ENCODE assay signal across 11 cellular contexts in the genomic region with DNA sequence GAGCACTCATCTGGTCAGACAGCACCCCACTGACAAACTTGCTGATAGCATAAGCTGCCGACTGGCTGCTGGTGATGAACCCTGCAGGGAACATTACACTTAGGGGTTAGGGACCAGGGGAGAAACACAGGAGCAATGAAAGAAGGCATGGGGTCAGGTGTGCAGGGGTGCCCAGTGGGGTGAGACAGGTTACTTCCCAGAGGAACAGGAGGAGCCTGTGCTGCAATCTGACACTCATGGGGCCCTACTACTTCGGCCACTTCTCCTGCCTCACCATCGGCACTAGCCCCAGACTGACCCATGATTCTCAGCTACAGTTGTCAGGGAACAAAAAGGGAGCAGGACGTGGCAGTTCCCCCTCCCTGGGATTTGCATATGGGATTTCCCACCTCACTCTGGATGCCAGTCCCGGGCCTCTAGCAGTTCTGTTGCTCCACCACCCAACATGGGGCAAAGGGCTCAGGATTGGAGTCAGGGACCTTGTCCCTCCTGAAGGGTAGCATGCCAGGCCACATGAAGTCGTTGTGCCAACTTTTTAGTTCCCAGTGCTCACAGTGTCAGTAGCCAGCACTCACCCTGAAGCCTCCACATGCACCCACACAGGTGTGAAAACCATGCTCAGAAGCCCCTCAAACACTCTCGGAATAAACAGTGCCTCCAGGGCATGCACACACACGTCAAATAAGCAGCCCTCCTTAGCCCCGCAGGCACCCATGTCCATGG. TPM values are rescaled to one million over a fixed set of nuclear protein-coding genes. Genes with fewer than 3 reads are reported as not detected.
A peak's percentile ranks its signal among the peaks of the same experiment; 100 is the strongest.
DNase-seq lines count a peak whose midpoint lies in the region; ATAC-seq and TF ChIP-seq lines count a peak whose summit lies in the region.
"Had no signal": no experiment of that assay in that cellular context is flagged by ENCODE, and none has a peak within 500 bp of the region (broad histone marks: within the 10 kb centered on the region; RNA-seq: fewer than 3 reads in every experiment).

No MANE protein-coding gene starts in this region.

- H3K79me2 ChIP-seq in HCT116 (ENCODE audit: insufficient read depth, low read length) (peaks cover 26% of the 10 kb centered on the region), SU-DHL-6 (ENCODE audit: insufficient read depth, low read length) (peaks cover 6% of the 10 kb centered on the region), hepatocyte (peaks cover 48% of the 10 kb centered on the region)

- 56% methylated on average over 9 of the region's 9 CpGs for whole genome bisulfite sequencing in hepatocyte (ENCODE audit: low lambda C conversion rate, missing lambda C conversion rate)
- WGBS in prostate gland = 61% methylated on average over 9 of the region's 9 CpGs

- ATAC-seq in HCT116 = no peak
- ATAC-seq in GM19463 (IDR thresholded peaks at IDR 0.05; ENCODE audit: unreplicated experiment) = no peak
- ATAC-seq in esophagus mucosa = no peak
- ATAC-seq in GM21390 (IDR thresholded peaks at IDR 0.05; ENCODE audit: unreplicated experiment) = no peak
- ATAC-seq in GM19397 (IDR thresholded peaks at IDR 0.05; ENCODE audit: unreplicated experiment) = no peak

- RAD21 ChIA-PET in HCT116 (lab: Charles Lee; ENCODE audit: low non-redundant PET in 1 of 2, low total read pairs in 2 of 2, uncharacterized antibody in 2 of 2, unreplicated experiment in 2 of 2) = no interaction called here

- H3K4me3 ChIP-seq in HCT116 (replicated peaks in 1 of 2; ENCODE audit: low read depth in 1 of 2, low read length in 2 of 2) = no peak overlapping the region
- no peak overlapping the region for H3K4me3 ChIP-seq in SU-DHL-6 (ENCODE audit: insufficient read depth, low read length, poor library complexity, severe bottlenecking)
- peak overlapping the region; percentile 26 for H3K4me3 ChIP-seq in hepatocyte
- peak overlapping the region in 1 of 2 donors; percentile 75 for H3K4me3 ChIP-seq in prostate gland

- peaks cover 14 to 25% of the 10 kb centered on the region in 2 experiments; a peak in 2 of 4 replicates for H3K36me3 ChIP-seq in HCT116 (ENCODE audit: control insufficient read depth in 1 of 2, insufficient read depth in 2 of 2, low read length in 2 of 2)
- H3K36me3 ChIP-seq in SU-DHL-6 (ENCODE audit: low read length) = 0 out of 2 replicates have a peak, but pooled peaks cover 2% of the 10 kb centered on the region
- H3K36me3 ChIP-seq in hepatocyte (replicated peaks; ENCODE audit: insufficient read depth, low read depth) = no peaks in the 10 kb centered on the region
- no peaks in the 10 kb centered on the region for H3K36me3 ChIP-seq in prostate gland

- H3K4me2 ChIP-seq in HCT116 (ENCODE audit: low read length) (peak overlapping the region; percentile 99; the same call in 1 of the 2 replicates), SU-DHL-6 (ENCODE audit: low read depth, low read length, poor library complexity, severe bottlenecking) (peak overlapping the region; percentile 96), hepatocyte (peak overlapping the region; percentile 98)

- POLR2A ChIA-PET in HCT116 (lab: Charles Lee) = interaction anchor here (0.9 kb wide), 1 partner anchor 57 kb away, joined by 3 read pairs; no protein-coding TSS in a partner anchor

- H4K20me1 ChIP-seq in HCT116 (ENCODE audit: insufficient read depth) (no peaks in the 10 kb centered on the region), SU-DHL-6 (ENCODE audit: low read depth, low read length) (no peaks in the 10 kb centered on the region), hepatocyte (ENCODE audit: insufficient read depth, poor library complexity, severe bottlenecking) (no peaks in the 10 kb centered on the region)

- no TSS peak for BruUV-seq in HCT116 (replicated peaks; lab: Mats Ljungman, UMichigan)

- CTCF ChIA-PET in HCT116 (lab: Charles Lee) = no interaction called here

- DNase-seq in HCT116 (ENCODE audit: low read depth, low spot score) (no peak), hepatocyte (ENCODE audit: low spot score) (peak; percentile 41), prostate gland (ENCODE audit: low spot score) (no peak)
- DNase-seq: DMS79, NCI-H187 treated with DMSO at 0.1 percent for 48 hours, Right ventricle myocardium superior had no signal

- peaks cover 2% of the 10 kb centered on the region for H3F3A ChIP-seq in SU-DHL-6 (ENCODE audit: insufficient read depth)

- H2AFZ ChIP-seq in HCT116 (ENCODE audit: low read depth, low read length, poor library complexity, severe bottlenecking) (no peak overlapping the region), SU-DHL-6 (ENCODE audit: low read depth, low read length, severe bottlenecking) (no peak overlapping the region), hepatocyte (no peak overlapping the region)

- TF ChIP-seq CTCF in HCT116 (IDR thresholded peaks at IDR 0.05 in 2 of 3, conservative IDR thresholded peaks at IDR 0.05 in 1 of 3; ENCODE audit: borderline replicate concordance in 1 of 3, insufficient read depth in 1 of 3, low read depth in 2 of 3, low read length in 2 of 3) (no peak), SU-DHL-6 (IDR thresholded peaks at IDR 0.05; ENCODE audit: insufficient read depth, low read length, poor library complexity, severe bottlenecking) (no peak), hepatocyte (IDR thresholded peaks at IDR 0.05; ENCODE audit: poor library complexity) (no peak), prostate gland (IDR thresholded peaks at IDR 0.05) (no peak)

- H3K27me3 ChIP-seq in HCT116 (ENCODE audit: insufficient read depth, low read length) (no peaks in the 10 kb centered on the region), SU-DHL-6 (ENCODE audit: low read length) (no peaks in the 10 kb centered on the region), hepatocyte (no peaks in the 10 kb centered on the region), prostate gland (replicated peaks; ENCODE audit: insufficient read depth) (no peaks in the 10 kb centered on the region)

- H3K9me2 ChIP-seq in HCT116 (ENCODE audit: insufficient read depth) (no peaks in the 10 kb centered on the region), SU-DHL-6 (replicated peaks; ENCODE audit: insufficient read depth, low read length) (no peaks in the 10 kb centered on the region), hepatocyte (replicated peaks; ENCODE audit: insufficient read depth) (no peaks in the 10 kb centered on the region)

- H3K9ac ChIP-seq in HCT116 (ENCODE audit: low read length) = no peak overlapping the region
- H3K9ac ChIP-seq in SU-DHL-6 (ENCODE audit: low read length) = peak overlapping the region; percentile 93

- peaks cover 5 to 37% of the 10 kb centered on the region in 2 experiments; a peak in 3 of 4 replicates for H3K4me1 ChIP-seq in HCT116 (ENCODE audit: control insufficient read depth in 1 of 2, insufficient read depth in 2 of 2, low read length in 2 of 2)
- H3K4me1 ChIP-seq in hepatocyte (ENCODE audit: insufficient read depth) = peaks cover 54% of the 10 kb centered on the region
- H3K4me1 ChIP-seq in prostate gland (replicated peaks) = peaks cover 18% of the 10 kb centered on the region

- TF ChIP-seq POLR2A in HCT116 (IDR thresholded peaks at IDR 0.05; ENCODE audit: borderline replicate concordance, extremely low read depth, insufficient read depth, insufficient read length) (no peak), prostate gland (IDR thresholded peaks at IDR 0.05) (no peak)

- intact Hi-C loops in HCT116 (cut with micrococcal nuclease) (no loop called here), prostate gland (cut with DNase I) (no loop called here)

- H3K27ac ChIP-seq in HCT116 (ENCODE audit: low read depth, low read length) = no peak overlapping the region
- H3K27ac ChIP-seq in SU-DHL-6 (ENCODE audit: low read depth, low read length) = peak overlapping the region; percentile 71
- H3K27ac ChIP-seq in hepatocyte = peak overlapping the region; percentile 91
- H3K27ac ChIP-seq in prostate gland = peak overlapping the region; percentile 91 to 93

- H3K9me3 ChIP-seq in HCT116 (ENCODE audit: control insufficient read depth in 1 of 2, insufficient read depth in 1 of 2, low read depth in 1 of 2, low read length in 2 of 2) = no peaks in the 10 kb centered on the region
- H3K9me3 ChIP-seq in SU-DHL-6 (ENCODE audit: insufficient read depth, low read length) = no peaks in the 10 kb centered on the region
- H3K9me3 ChIP-seq in hepatocyte (ENCODE audit: low read depth) = no peaks in the 10 kb centered on the region
- H3K9me3 ChIP-seq in prostate gland = no peaks in the 10 kb centered on the region

- no peak for TF ChIP-seq RAD21 in HCT116 (IDR thresholded peaks at IDR 0.05; ENCODE audit: low read depth)

TF ChIP-seq in HCT116, 20 proteins besides CTCF, POLR2A, EP300 and RAD21 (continues in another document):
- no peak for TF ChIP-seq ZNF274 (IDR thresholded peaks at IDR 0.05; ENCODE audit: low read depth, low read length)
- TF ChIP-seq TCF7L2 (IDR thresholded peaks at IDR 0.05; ENCODE audit: borderline replicate concordance, extremely low read depth, insufficient read depth, insufficient read length) = no peak

RNA-seq across cellular contexts. Expression of a gene that starts 2.2 kb away (rescaled TPM):
- total RNA-seq in HCT116 (2021; ENCODE audit: unreplicated experiment) (49.8 TPM), hepatocyte (68.0 and 87.4 TPM in 2 replicates), prostate gland (10 to 100 TPM; 36.2 to 58.7 TPM), esophagus mucosa (7.2 TPM)
- polyA plus RNA-seq in HCT116 (2012) = 49.7 and 62.0 TPM in 2 replicates
- 63.5 and 82.3 TPM in 2 replicates for polyA plus RNA-seq in hepatocyte

RNA-seq across cellular contexts. Expression of a gene that starts 9.9 kb away (rescaled TPM):
- total RNA-seq in HCT116 (2021; ENCODE audit: unreplicated experiment) (61.6 TPM), hepatocyte (78.5 and 96.1 TPM in 2 replicates), prostate gland (10 to 100 TPM; 79.8 to 83.5 TPM), esophagus mucosa (42.4 TPM)
- 58.0 and 59.2 TPM in 2 replicates for polyA plus RNA-seq in HCT116 (2012)
- 174 and 175 TPM in 2 replicates for polyA plus RNA-seq in hepatocyte

RNA-seq across cellular contexts. Expression of a gene that starts 10.4 kb away (rescaled TPM):
- 1,404 TPM for total RNA-seq in HCT116 (2021; ENCODE audit: unreplicated experiment)
- 647 and 867 TPM in 2 replicates for polyA plus RNA-seq in HCT116 (2012)
- total RNA-seq in hepatocyte = 1,502 and 1,568 TPM in 2 replicates
- 1,058 and 1,100 TPM in 2 replicates for polyA plus RNA-seq in hepatocyte
- total RNA-seq in prostate gland = 1,000 to 10,000 TPM in 1 of 2 donors, 100 to 1,000 TPM in 1; 949 to 1,730 TPM
- total RNA-seq in esophagus mucosa = 1,002 TPM

RNA-seq across cellular contexts. Expression of a gene that starts 28.5 kb away (rescaled TPM):
- total RNA-seq in HCT116 (2021; ENCODE audit: unreplicated experiment) = 181 TPM
- 163 and 236 TPM in 2 replicates for polyA plus RNA-seq in HCT116 (2012)
- 168 and 197 TPM in 2 replicates for total RNA-seq in hepatocyte
- polyA plus RNA-seq in hepatocyte = 122 and 125 TPM in 2 replicates
- 100 to 1,000 TPM; 115 to 149 TPM for total RNA-seq in prostate gland
- total RNA-seq in esophagus mucosa = 63.2 TPM

RNA-seq across cellular contexts. Expression of a gene that starts 30.6 kb away (rescaled TPM):
- total RNA-seq in HCT116 (2021; ENCODE audit: unreplicated experiment) = 28.9 TPM
- 7.5 and 9.0 TPM in 2 replicates for polyA plus RNA-seq in HCT116 (2012)
- 26.2 and 28.2 TPM in 2 replicates for total RNA-seq in hepatocyte
- 22.6 and 24.5 TPM in 2 replicates for polyA plus RNA-seq in hepatocyte
- total RNA-seq in prostate gland = 10 to 100 TPM; 19.4 to 44.5 TPM
- total RNA-seq in esophagus mucosa = 11.9 TPM
